Comparison of ENCODE assay signal across 8 cellular contexts in the genomic region with DNA sequence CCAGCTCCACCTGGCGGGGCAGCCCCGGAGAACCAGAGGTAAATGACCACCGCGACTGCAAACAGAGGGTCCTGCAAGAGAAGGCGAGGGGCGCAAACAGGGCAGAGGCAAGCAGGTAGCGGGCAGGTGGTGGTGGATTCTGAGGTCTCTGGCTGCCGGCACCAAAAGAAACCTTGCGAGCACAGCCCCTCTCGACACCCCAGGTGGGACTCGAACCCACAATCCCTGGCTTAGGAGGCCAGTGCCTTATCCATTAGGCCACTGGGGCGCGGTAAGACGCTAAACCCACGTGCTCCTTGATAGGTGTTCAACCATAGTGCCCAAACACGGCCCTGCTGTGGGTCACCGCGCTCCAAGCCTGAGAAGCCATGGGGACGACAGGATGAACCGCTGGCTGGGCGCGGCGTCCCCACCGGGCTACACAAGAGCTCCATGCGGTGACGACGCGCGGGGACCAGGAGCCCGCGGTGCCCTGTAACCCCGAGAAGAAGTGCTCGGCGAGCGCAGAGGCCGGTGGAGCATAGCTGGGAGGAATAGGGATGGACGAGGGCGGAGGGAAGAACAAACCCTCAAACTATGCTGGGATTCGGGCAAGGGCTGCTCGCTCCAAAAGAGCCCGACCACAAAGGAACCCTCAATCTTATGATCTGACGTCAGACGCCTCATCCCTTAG. TPM values are rescaled to one million over a fixed set of nuclear protein-coding genes. Genes with fewer than 3 reads are reported as not detected.
DNase-seq lines count a peak whose midpoint lies in the region; ATAC-seq and TF ChIP-seq lines count a peak whose summit lies in the region.

No MANE protein-coding gene starts in this region.

- no peaks in the 10 kb centered on the region for H3K9me3 ChIP-seq in adrenal gland (replicated peaks in 1 of 3)
- no peaks in the 10 kb centered on the region for H3K9me3 ChIP-seq in transverse colon

- H3K27me3 Mint-ChIP-seq in T-cell = peaks cover 0 to 3% of the 10 kb centered on the region in 2 donors

- TF ChIP-seq POLR2A in adrenal gland (IDR thresholded peaks at IDR 0.05) (peak in 1 of 2 donors; percentile 22), transverse colon (IDR thresholded peaks at IDR 0.05) (no peak)

- H3K27me3 ChIP-seq in adrenal gland (no peaks in the 10 kb centered on the region), transverse colon (no peaks in the 10 kb centered on the region)

- H3K36me3 ChIP-seq in adrenal gland (replicated peaks in 1 of 2) (peaks cover 0 to 13% of the 10 kb centered on the region in 2 donors), transverse colon (peaks cover 0 to 13% (median 7%) of the 10 kb centered on the region in 4 donors)

- intact Hi-C loops in adrenal gland (cut with DNase I) = loop anchor here in 1 of 2 donors (10.0 kb wide), 1 partner anchor 60 kb away; the partner anchor contains the start of gene HID1
- intact Hi-C loops in left cardiac atrium (cut with DNase I) = loop anchor here in 1 of 2 donors (5.0 kb wide), 1 partner anchor 52 kb away; no protein-coding TSS in a partner anchor
- intact Hi-C loops in posterior cingulate gyrus (cut with DNase I) = loop anchor here (10.0 kb wide), 1 partner anchor 50 kb away; the partner anchor contains the start of gene CDR2L
- intact Hi-C loops in transverse colon (cut with DNase I; ENCODE audit: low total_unique reads) = no loop called here

- 0 to 2% (median 1%) methylated on average over 12 to 43 of the region's 43 CpGs for WGBS in adrenal gland, 4 donors
- 1% methylated on average over 29 of the region's 43 CpGs; no CpG with 5 or more reads in 1 of the 2 donors for WGBS in transverse colon (ENCODE audit: low coverage in 1 of 2), 2 donors

- peaks cover 9% of the 10 kb centered on the region for H3K36me3 Mint-ChIP-seq in T-cell

- H3K4me3 ChIP-seq in adrenal gland = peak overlapping the region in 3 of 4 donors; percentile 60 to 71 (median 68)
- peak overlapping the region; percentile 46 to 62 (median 51) for H3K4me3 ChIP-seq in transverse colon

- peaks cover 0 to 4% (median 3%) of the 10 kb centered on the region in 3 donors for H3K9me3 Mint-ChIP-seq in T-cell

- ATAC-seq in HG02610 (IDR thresholded peaks at IDR 0.05; ENCODE audit: unreplicated experiment) (peak; percentile 56), T-cell (replicated peaks in 1 of 4) (peak; percentile 11 to 32 (median 23)), left cardiac atrium (peak; percentile 73 to 80)

- H3K4me1 ChIP-seq in adrenal gland (replicated peaks in 1 of 2) (peaks cover 26 to 34% of the 10 kb centered on the region in 2 donors), transverse colon (peaks cover 24 to 52% (median 47%) of the 10 kb centered on the region in 4 donors)

- POLR2A ChIA-PET in T-cell (lab: Charles Lee) = no interaction called here

- in situ Hi-C loops in G401 (cut with HindIII; ENCODE audit: low sequenced_read_pairs) = no loop called here
- in situ Hi-C loops in transverse colon (cut with MboI; ENCODE audit: low pct_ligation_motif_present in 1 of 4, low pct_unique_long_range_greater_than_20kb in 1 of 4, low sequenced_read_pairs in 3 of 4) = no loop called here

- CTCF ChIA-PET in T-cell (lab: Charles Lee) = interaction anchor here in 1 of 2 donors (0.6 to 0.9 kb wide), 2 partner anchors 72 to 156 kb away, joined by 3 to 4 read pairs; no protein-coding TSS in a partner anchor

- TF ChIP-seq CTCF in adrenal gland (IDR thresholded peaks at IDR 0.05) (peak in 1 of 6 experiments; percentile 35), transverse colon (IDR thresholded peaks at IDR 0.05) (peak in 2 of 5 experiments; percentile 7 to 27)

- H3K27ac ChIP-seq in adrenal gland (peak overlapping the region; percentile 77 to 94 (median 79)), transverse colon (peak overlapping the region; percentile 86 to 98 (median 91))

- TF ChIP-seq EP300 in transverse colon (IDR thresholded peaks at IDR 0.05; ENCODE audit: low read depth) = no peak

- DNase-seq in G401 (ENCODE audit: low spot score) = peak; percentile 85
- DNase-seq in NCI-H1436 treated with DMSO at 0.1 percent for 48 hours (lab: John Stamatoyannopoulos, UW) = peak; percentile 77
- DNase-seq in T-cell = peak; percentile 61 to 80 (median 74)
- peak; percentile 87 to 97 (median 90) for DNase-seq in adrenal gland
- DNase-seq in left cardiac atrium = peak; percentile 88
- peak; percentile 75 to 97 (median 86) for DNase-seq in posterior cingulate gyrus
- DNase-seq in transverse colon = peak; percentile 88

- peaks cover 54 to 59% (median 57%) of the 10 kb centered on the region in 3 donors for H3K4me1 Mint-ChIP-seq in T-cell

- peak overlapping the region; percentile 69 to 88 (median 86) for H3K4me3 Mint-ChIP-seq in T-cell

- H3K27ac Mint-ChIP-seq in T-cell = peak overlapping the region; percentile 97 to 100

RNA-seq across cellular contexts. Expression of gene ATP5PD, which starts 12.4 kb away (rescaled TPM):
- 206 and 238 TPM in 2 replicates for total RNA-seq in G401 (2014; rRNA removed; shearing (Covaris generic))
- 100 to 1,000 TPM; 115 to 170 (median 139) TPM for total RNA-seq in T-cell
- total RNA-seq in adrenal gland = 100 to 1,000 TPM; 215 to 452 (median 276) TPM
- polyA plus RNA-seq in adrenal gland = 100 to 1,000 TPM; 393 to 826 (median 646) TPM
- 100 to 1,000 TPM; 676 to 729 TPM for total RNA-seq in left cardiac atrium
- total RNA-seq in transverse colon = 100 to 1,000 TPM in 3 of 4 donors, 10 to 100 TPM in 1; 75.2 to 373 (median 245) TPM

RNA-seq across cellular contexts. Expression of gene KCTD2, which starts 12.7 kb away (rescaled TPM):
- total RNA-seq in G401 (2014; rRNA removed; shearing (Covaris generic)) = 26.8 and 27.8 TPM in 2 replicates
- total RNA-seq in T-cell = 10 to 100 TPM; 22.0 to 32.8 (median 29.0) TPM
- 10 to 100 TPM; 38.2 to 49.2 (median 41.8) TPM for total RNA-seq in adrenal gland
- polyA plus RNA-seq in adrenal gland = 10 to 100 TPM; 20.6 to 52.4 (median 24.3) TPM
- 10 to 100 TPM; 21.4 to 26.2 TPM for total RNA-seq in left cardiac atrium
- 10 to 100 TPM; 14.5 to 24.7 (median 19.7) TPM for total RNA-seq in transverse colon

RNA-seq across cellular contexts. Expression of gene MRPL58, which starts 21.9 kb away (rescaled TPM):
- total RNA-seq in G401 (2014; rRNA removed; shearing (Covaris generic)) = 98.4 and 99.0 TPM in 2 replicates
- 10 to 100 TPM; 15.6 to 30.6 (median 26.6) TPM for total RNA-seq in T-cell
- total RNA-seq in adrenal gland = 100 to 1,000 TPM in 1 of 8 donors, 10 to 100 TPM in 7; 38.7 to 120 (median 52.3) TPM
- 10 to 100 TPM; 46.7 to 88.8 (median 57.6) TPM for polyA plus RNA-seq in adrenal gland
- total RNA-seq in left cardiac atrium = 10 to 100 TPM; 38.1 to 46.7 TPM
- 10 to 100 TPM in 2 of 4 donors, under 1 TPM in 1, not detected in 1; 1.00 to 41.3 (median 37.4) TPM for total RNA-seq in transverse colon

RNA-seq across cellular contexts. Expression of gene CDR2L, which starts 46.9 kb away (rescaled TPM):
- total RNA-seq in G401 (2014; rRNA removed; shearing (Covaris generic)) = 21.8 and 24.4 TPM in 2 replicates
- total RNA-seq in T-cell (under 1 TPM in 4 of 5 donors, not detected in 1; 0.12 to 0.29 (median 0.19) TPM), adrenal gland (10 to 100 TPM in 6 of 8 donors, 1 to 10 TPM in 2; 7.7 to 17.9 (median 12.3) TPM), left cardiac atrium (10 to 100 TPM; 13.8 to 15.2 TPM), transverse colon (1 to 10 TPM; 2.0 to 5.6 (median 3.6) TPM)
- polyA plus RNA-seq in adrenal gland = 1 to 10 TPM; 3.7 to 5.6 (median 4.1) TPM

RNA-seq across cellular contexts. Expression of gene SLC16A5, which starts 53.4 kb away (rescaled TPM):
- total RNA-seq in G401 (2014; rRNA removed; shearing (Covaris generic)) = 11.0 and 25.5 TPM in 2 replicates
- total RNA-seq in T-cell (10 to 100 TPM in 4 of 5 donors, 1 to 10 TPM in 1; 9.1 to 24.3 (median 16.8) TPM), adrenal gland (1 to 10 TPM in 7 of 8 donors, under 1 TPM in 1; 0.91 to 3.0 (median 1.7) TPM), left cardiac atrium (10 to 100 TPM in 1 of 2 donors, 1 to 10 TPM in 1; 7.2 to 14.3 TPM), transverse colon (10 to 100 TPM; 65.9 to 94.6 (median 79.5) TPM)
- 1 to 10 TPM in 2 of 3 donors, under 1 TPM in 1; 0.77 to 3.9 (median 2.1) TPM for polyA plus RNA-seq in adrenal gland

Comparison
In these comparisons a context has a peak if more than half of its experiments do, and no peak if none do; other contexts are left out.
1. Peak in every context shown above with its lines: DNase-seq, ATAC-seq, H3K4me3 ChIP-seq and H3K27ac ChIP-seq.
2. ATAC-seq: peak in every context shown above with its lines; median percentile 76 in left cardiac atrium; 56 in HG02610; 23 in T-cell.